Comparison of ENCODE assay signal across 9 cellular contexts in genomic region chr7:77989981-77990566, GRCh38.
DNase-seq lines count a peak whose midpoint lies in the region; ATAC-seq and TF ChIP-seq lines count a peak whose summit lies in the region.
"Had no signal": no experiment of that assay in that cellular context is flagged by ENCODE, and none has a peak within 500 bp of the region (broad histone marks: within the 10 kb centered on the region; RNA-seq: fewer than 3 reads in every experiment).

No MANE protein-coding gene starts in this region.

- H3K27ac Mint-ChIP-seq in T-helper 2 cell treated with Interferon-gamma antibody and Interleukin-4, amounts not matched to agents 5 μg/mL and 100 μg/mL, for 36 hours: no peak overlapping the region

- H3K4me1 Mint-ChIP-seq in T-helper 2 cell treated with Interferon-gamma antibody and Interleukin-4, amounts not matched to agents 5 μg/mL and 100 μg/mL, for 36 hours (ENCODE audit: low read depth): peaks cover 3% of the 10 kb centered on the region

- peaks cover 45% of the 10 kb centered on the region for H3K27me3 Mint-ChIP-seq in T-helper 2 cell treated with Interferon-gamma antibody and Interleukin-4, amounts not matched to agents 5 μg/mL and 100 μg/mL, for 36 hours (ENCODE audit: low read depth)

- H3K4me3 ChIP-seq in epithelial cell of esophagus (ENCODE audit: low read length): no peak overlapping the region

- H3K9me3 Mint-ChIP-seq in T-helper 2 cell treated with Interferon-gamma antibody and Interleukin-4, amounts not matched to agents 5 μg/mL and 100 μg/mL, for 36 hours: no peaks in the 10 kb centered on the region

- no peak overlapping the region for H3K4me3 Mint-ChIP-seq in T-helper 2 cell treated with Interferon-gamma antibody and Interleukin-4, amounts not matched to agents 5 μg/mL and 100 μg/mL, for 36 hours

- H3K36me3 Mint-ChIP-seq in T-helper 2 cell treated with Interferon-gamma antibody and Interleukin-4, amounts not matched to agents 5 μg/mL and 100 μg/mL, for 36 hours (ENCODE audit: low read depth): no peaks in the 10 kb centered on the region

- no peak for ATAC-seq in GM19452 (IDR thresholded peaks at IDR 0.05; ENCODE audit: unreplicated experiment)

- DNase-seq in A172 (ENCODE audit: low spot score) (peak; percentile 26), ELF-1 (ENCODE audit: low read depth, low spot score) (peak; percentile 75), NOMO-1 treated with DMSO at 0.1 percent for 48 hours (lab: John Stamatoyannopoulos, UW; ENCODE audit: unreplicated experiment) (peak; percentile 48), epithelial cell of esophagus (ENCODE audit: low read depth) (peak; percentile 70), C1 segment of cervical spinal cord (lab: John Stamatoyannopoulos, UW) (no peak), DMS114 treated with DMSO at 0.1 percent for 48 hours (lab: John Stamatoyannopoulos, UW; ENCODE audit: unreplicated experiment) (no peak)
- no peak for DNase-seq in T-helper 2 cell treated with Interferon-gamma antibody and Interleukin-4, amounts not matched to agents 5 μg/mL and 100 μg/mL, for 36 hours (ENCODE audit: low spot score)
- DNase-seq: foreskin fibroblast had no signal

- peak; percentile 8 for TF ChIP-seq CTCF in epithelial cell of esophagus (IDR thresholded peaks at IDR 0.05; ENCODE audit: insufficient read depth, low read depth, low read length, missing control alignments)

Comparison
In these comparisons a context has a peak if more than half of its experiments do, and no peak if none do; other contexts are left out.
1. DNase-seq: peak in A172 (single experiment), ELF-1 (single experiment), NOMO-1 treated with DMSO at 0.1 percent for 48 hours (single experiment) and epithelial cell of esophagus (single experiment); none in C1 segment of cervical spinal cord (0 of 14), DMS114 treated with DMSO at 0.1 percent for 48 hours (single experiment) and T-helper 2 cell treated with Interferon-gamma antibody and Interleukin-4, amounts not matched to agents 5 μg/mL and 100 μg/mL, for 36 hours (single experiment).